In genomic region chr3:152268501-152269422, GRCh38 we compare ENCODE assay signal across 8 cellular contexts. TPM values are rescaled to one million over a fixed set of nuclear protein-coding genes. Genes with fewer than 3 reads are reported as not detected.
DNase-seq lines count a peak whose midpoint lies in the region; ATAC-seq and TF ChIP-seq lines count a peak whose summit lies in the region.

Gene MBNL1, plus strand, starts transcription at chr3:152268929. Its CDS starts 31,265 bp downstream, at chr3:152300194.

- H3K4me3 Mint-ChIP-seq in natural killer cell treated with Interleukin-12 subunit alpha and Interleukin-12 subunit beta and Interleukin-15 and Interleukin-18, amount 100 ng/mL, for 72 hours, result peak within 1 kb of the TSS; percentile 95

- H3K9me3 Mint-ChIP-seq in natural killer cell treated with Interleukin-12 subunit alpha and Interleukin-12 subunit beta and Interleukin-15 and Interleukin-18, amount 100 ng/mL, for 72 hours, result no peaks in the 10 kb centered on the region

- peak within 1 kb of the TSS; percentile 83 for H3K4me3 ChIP-seq in fibroblast of pulmonary artery (replicated peaks; ENCODE audit: low read depth, low read length)

- DNase-seq in EH (ENCODE audit: low read depth), result peak; percentile 87
- peak; percentile 81 for DNase-seq in H4 (ENCODE audit: low spot score)
- peak; percentile 91 for DNase-seq in M059J (ENCODE audit: low read depth)
- peak; percentile 76 for DNase-seq in SHP77 treated with DMSO at 0.1 percent for 48 hours (lab: John Stamatoyannopoulos, UW)
- peak; percentile 78 for DNase-seq in activated effector memory CD4-positive, alpha-beta T cell treated with Interleukin-2 at 50 U/mL for 16 hours
- DNase-seq in fibroblast of pulmonary artery (ENCODE audit: low read depth), result peak; percentile 87
- peak; percentile 90 for DNase-seq in natural killer cell treated with Interleukin-12 subunit alpha and Interleukin-12 subunit beta and Interleukin-15 and Interleukin-18, amount 100 ng/mL, for 72 hours (ENCODE audit: low spot score)
- DNase-seq in stimulated activated naive CD8-positive, alpha-beta T cell treated with anti-CD3 and anti-CD28 coated beads, Interleukin-15, Interleukin-2, amounts not matched to agents 100 U/mL and 50 U/mL, for 24 hours, result peak; percentile 84

- peaks cover 42 to 69% of the 10 kb centered on the region in 2 donors for H3K4me1 Mint-ChIP-seq in natural killer cell treated with Interleukin-12 subunit alpha and Interleukin-12 subunit beta and Interleukin-15 and Interleukin-18, amount 100 ng/mL, for 72 hours (ENCODE audit: low read depth in 2 of 2)

- no peaks in the 10 kb centered on the region for H3K27me3 Mint-ChIP-seq in natural killer cell treated with Interleukin-12 subunit alpha and Interleukin-12 subunit beta and Interleukin-15 and Interleukin-18, amount 100 ng/mL, for 72 hours

- H3K36me3 Mint-ChIP-seq in natural killer cell treated with Interleukin-12 subunit alpha and Interleukin-12 subunit beta and Interleukin-15 and Interleukin-18, amount 100 ng/mL, for 72 hours, result peaks cover 25% of the 10 kb centered on the region

- peak within 1 kb of the TSS; percentile 84 to 90 for H3K27ac Mint-ChIP-seq in natural killer cell treated with Interleukin-12 subunit alpha and Interleukin-12 subunit beta and Interleukin-15 and Interleukin-18, amount 100 ng/mL, for 72 hours

- no peak for TF ChIP-seq CTCF in fibroblast of pulmonary artery (IDR thresholded peaks at IDR 0.05; ENCODE audit: low read length, missing control alignments)

- ATAC-seq in natural killer cell treated with Interleukin-12 subunit alpha and Interleukin-12 subunit beta and Interleukin-15 and Interleukin-18, amount 100 ng/mL, for 72 hours, result peak; percentile 87 to 90
- ATAC-seq in stimulated activated naive CD8-positive, alpha-beta T cell treated with anti-CD3 and anti-CD28 coated beads, Interleukin-15, Interleukin-2, amounts not matched to agents 100 U/mL and 50 U/mL, for 24 hours, result peak; percentile 72

RNA-seq across cellular contexts. Expression of gene MBNL1, which starts in this region (rescaled TPM):
- total RNA-seq in H4 (2014; rRNA removed; shearing (Covaris generic)), result 87.0 and 153 TPM in 2 replicates
- 187 and 201 TPM in 2 replicates for total RNA-seq in M059J (2014; rRNA removed; shearing (Covaris generic))
- total RNA-seq in natural killer cell treated with Interleukin-12 subunit alpha and Interleukin-12 subunit beta and Interleukin-15 and Interleukin-18, amount 100 ng/mL, for 72 hours, result 100 to 1,000 TPM; 353 to 509 TPM

Comparison
In these comparisons a context has a peak if more than half of its experiments do, and no peak if none do; other contexts are left out.
1. Peak in every context shown above with its lines: DNase-seq, ATAC-seq and H3K4me3 ChIP-seq.